In the genomic region with DNA sequence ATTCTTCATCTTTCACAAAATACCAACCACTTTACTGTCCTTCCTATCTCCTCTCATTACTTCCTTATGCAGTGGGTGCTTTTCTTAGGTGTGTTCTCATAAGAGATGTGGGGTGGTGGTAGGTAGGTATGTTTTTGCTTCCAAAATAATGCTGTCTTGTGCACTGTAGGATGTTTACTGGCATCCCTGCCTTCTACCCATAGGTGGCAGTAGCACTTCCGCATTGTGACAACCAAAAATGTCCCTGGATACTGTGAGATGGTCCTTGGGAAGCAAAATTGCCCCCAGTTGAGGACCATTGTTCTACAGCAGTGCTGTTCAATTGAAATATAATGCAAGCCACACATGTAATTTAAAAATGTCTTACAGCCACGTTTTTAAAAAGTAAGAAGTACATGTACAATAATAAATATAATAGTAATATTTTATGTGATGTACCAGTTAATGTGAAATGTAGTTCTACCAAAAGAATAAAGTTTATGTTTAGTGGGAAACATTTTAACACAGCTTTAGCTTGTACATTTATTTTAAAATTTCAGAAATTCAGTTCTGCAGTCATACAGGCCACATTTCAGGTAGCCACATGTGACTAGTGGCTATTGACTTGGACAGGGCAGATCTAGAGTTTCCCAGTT, we compare ENCODE assay signal across 8 cellular contexts.
DNase-seq lines count a peak whose midpoint lies in the region; ATAC-seq and TF ChIP-seq lines count a peak whose summit lies in the region.

No MANE protein-coding gene starts in this region.

- H3K9ac ChIP-seq in neuronal stem cell (ENCODE audit: low read depth, low read length, poor library complexity): no peak overlapping the region

- peaks cover 10 to 92% of the 10 kb centered on the region in 2 donors for H3K36me3 ChIP-seq in neuronal stem cell (replicated peaks in 1 of 2; ENCODE audit: control insufficient read depth in 2 of 2, insufficient read depth in 2 of 2, low read length in 2 of 2)

- no peak overlapping the region for H4K8ac ChIP-seq in neuronal stem cell (ENCODE audit: low read depth, low read length)

- no peak overlapping the region for H3K4me2 ChIP-seq in neuronal stem cell (ENCODE audit: insufficient read depth, low read length, poor library complexity, severe bottlenecking)

- H2BK120ac ChIP-seq in neuronal stem cell (ENCODE audit: low read depth, low read length): no peak overlapping the region

- no peaks in the 10 kb centered on the region for H3K9me3 ChIP-seq in neuronal stem cell (replicated peaks in 1 of 2; ENCODE audit: control insufficient read depth in 2 of 2, insufficient read depth in 1 of 2, low read depth in 1 of 2, low read length in 2 of 2)

- H2AK5ac ChIP-seq in neuronal stem cell (ENCODE audit: low read depth, low read length): no peak overlapping the region

- WGBS in neuronal stem cell (ENCODE audit: extremely low coverage in 2 of 2, insufficient read length in 2 of 2, insufficient replicate concordance in 1 of 2), 2 donors: no CpG with 5 or more reads among the region's 2 CpGs

- no peak for ATAC-seq in GM21390 (IDR thresholded peaks at IDR 0.05; ENCODE audit: unreplicated experiment)
- ATAC-seq in omental fat pad (ENCODE audit: low FRiP score): no peak

- H3K4me1 Mint-ChIP-seq in HFFc6 (ENCODE audit: low read depth): no peaks in the 10 kb centered on the region

- no peak overlapping the region for H3K4me3 ChIP-seq in epithelial cell of esophagus (ENCODE audit: low read length)
- H3K4me3 ChIP-seq in neuronal stem cell (ENCODE audit: low read length in 2 of 2): no peak overlapping the region

- no peak overlapping the region for H3K27ac ChIP-seq in neuronal stem cell (replicated peaks; ENCODE audit: low read length)

- no peak overlapping the region for H3K23ac ChIP-seq in neuronal stem cell (ENCODE audit: low read depth, low read length, poor library complexity)

- no peak overlapping the region for H4K91ac ChIP-seq in neuronal stem cell (ENCODE audit: low read depth, low read length, poor library complexity)

- H3K9me3 Mint-ChIP-seq in HFFc6: no peaks in the 10 kb centered on the region

- H3K27me3 Mint-ChIP-seq in HFFc6 (ENCODE audit: insufficient read depth): peaks cover under 1% of the 10 kb centered on the region; the same call in 1 of the 2 replicates

- no peak overlapping the region for H3K4ac ChIP-seq in neuronal stem cell (ENCODE audit: low read length)

- H2AFZ ChIP-seq in neuronal stem cell (ENCODE audit: low read length): no peak overlapping the region

- no peaks in the 10 kb centered on the region for H3K36me3 Mint-ChIP-seq in HFFc6 (ENCODE audit: low read depth)

- H3K4me3 Mint-ChIP-seq in HFFc6: no peak overlapping the region

- no peaks in the 10 kb centered on the region for H3K27me3 ChIP-seq in neuronal stem cell (ENCODE audit: control insufficient read depth in 3 of 3, insufficient read depth in 3 of 3, low read depth in 1 of 3, low read length in 3 of 3)

- no peaks in the 10 kb centered on the region for H3K4me1 ChIP-seq in neuronal stem cell (ENCODE audit: control insufficient read depth in 2 of 2, insufficient read depth in 1 of 2, low read depth in 1 of 2, low read length in 2 of 2)

- no peaks in the 10 kb centered on the region for H3K79me1 ChIP-seq in neuronal stem cell (ENCODE audit: low read depth, low read length)

- no peak overlapping the region for H2BK12ac ChIP-seq in neuronal stem cell (ENCODE audit: low read length)

- no peak overlapping the region for H3K14ac ChIP-seq in neuronal stem cell (ENCODE audit: low read length)

- TF ChIP-seq CTCF in HFFc6 (IDR thresholded peaks at IDR 0.05) (peak; percentile 85), epithelial cell of esophagus (IDR thresholded peaks at IDR 0.05; ENCODE audit: insufficient read depth, low read depth, low read length, missing control alignments) (peak; percentile 98), omental fat pad (IDR thresholded peaks at IDR 0.05) (no peak)

- no peak overlapping the region for H3K27ac Mint-ChIP-seq in HFFc6

- DNase-seq in activated CD4-positive, alpha-beta T cell treated with anti-CD3 and anti-CD28 coated beads for 48 hours: peak; percentile 49
- no peak for DNase-seq in activated CD4-positive, alpha-beta T cell treated with anti-CD3 and anti-CD28 coated beads, Interleukin-2, amount 50 U/mL, for 1 hour
- DNase-seq in HFFc6: no peak
- DNase-seq in SHP77 treated with DMSO at 0.1 percent for 48 hours (lab: John Stamatoyannopoulos, UW): peak; percentile 3
- peak; percentile 48 for DNase-seq in epithelial cell of esophagus (ENCODE audit: low read depth)
- peak; percentile 26 for DNase-seq in neuronal stem cell (ENCODE audit: low spot score)
- DNase-seq in omental fat pad (ENCODE audit: low spot score): no peak

- H2BK15ac ChIP-seq in neuronal stem cell (ENCODE audit: low read length): no peak overlapping the region

- no peak overlapping the region for H3K18ac ChIP-seq in neuronal stem cell (ENCODE audit: low read length)

- no peak overlapping the region for H2BK5ac ChIP-seq in neuronal stem cell (ENCODE audit: low read length)

Comparison
In these comparisons a context has a peak if more than half of its experiments do, and no peak if none do; other contexts are left out.
1. DNase-seq: peak in activated CD4-positive, alpha-beta T cell treated with anti-CD3 and anti-CD28 coated beads for 48 hours (single experiment), SHP77 treated with DMSO at 0.1 percent for 48 hours (single experiment), epithelial cell of esophagus (single experiment) and neuronal stem cell (single experiment); none in activated CD4-positive, alpha-beta T cell treated with anti-CD3 and anti-CD28 coated beads, Interleukin-2, amount 50 U/mL, for 1 hour (single experiment), HFFc6 (single experiment) and omental fat pad (single experiment).
2. CTCF ChIP-seq: peak in HFFc6 (single experiment) and epithelial cell of esophagus (single experiment); none in omental fat pad (0 of 3).